Comparison of ENCODE assay signal across 9 cellular contexts in the genomic region with DNA sequence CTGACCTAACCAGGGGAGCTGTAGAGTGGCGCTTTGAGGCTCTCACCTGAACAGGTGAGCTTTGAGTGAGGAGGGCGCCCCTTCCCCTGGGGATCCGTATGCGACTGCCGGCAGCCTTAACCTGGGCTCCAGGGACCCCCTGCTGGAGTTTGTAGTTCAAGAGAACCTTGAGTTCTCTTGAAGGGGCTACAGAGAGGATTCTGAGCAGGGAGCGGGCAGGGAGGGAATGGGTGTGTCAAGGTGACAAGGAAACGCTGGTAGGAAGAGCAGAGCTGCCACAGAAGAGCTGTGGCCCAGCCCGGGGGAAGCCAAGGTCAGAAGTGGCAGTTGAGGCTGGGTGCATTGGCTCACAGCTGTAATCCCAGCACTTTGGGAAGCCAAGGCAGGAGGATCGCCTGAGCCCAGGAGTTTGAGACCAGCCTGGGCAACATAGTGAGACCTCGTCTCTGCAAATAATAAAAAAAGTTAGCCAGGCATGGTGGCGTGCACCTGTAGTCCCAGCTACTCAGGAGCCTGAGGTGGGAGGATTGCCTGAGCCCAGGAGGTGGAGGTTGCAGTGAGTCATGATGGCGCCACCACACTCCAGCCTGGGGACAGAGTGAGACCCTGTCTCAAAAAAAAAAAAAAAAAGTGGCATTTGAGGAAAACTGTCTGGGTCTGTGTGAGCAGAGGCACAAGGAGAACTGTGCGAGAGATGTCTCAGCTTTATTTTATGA. TPM values are rescaled to one million over a fixed set of nuclear protein-coding genes. Genes with fewer than 3 reads are reported as not detected.
DNase-seq lines count a peak whose midpoint lies in the region; ATAC-seq, FAIRE-seq and TF ChIP-seq lines count a peak whose summit lies in the region.
"Had no signal": no experiment of that assay in that cellular context is flagged by ENCODE, and none has a peak within 500 bp of the region (broad histone marks: within the 10 kb centered on the region; RNA-seq: fewer than 3 reads in every experiment).

No MANE protein-coding gene starts in this region.

- H3K18ac ChIP-seq in H1 (ENCODE audit: extremely low read depth, low read length), result no peak overlapping the region

- 0 out of 2 replicates have a peak, but pooled peaks cover 3% of the 10 kb centered on the region for H3F3A ChIP-seq in MM.1S (ENCODE audit: insufficient read depth, low read length)

- peak overlapping the region; percentile 52 for H4K91ac ChIP-seq in H1 (replicated peaks; ENCODE audit: insufficient read length, low read length)

- no peaks in the 10 kb centered on the region for H3K36me3 ChIP-seq in MM.1S (replicated peaks; ENCODE audit: insufficient read depth, low read length)
- H3K36me3 ChIP-seq in H1 (ENCODE audit: control insufficient read depth in 2 of 4, insufficient read depth in 4 of 4, low read length in 3 of 4), result peaks cover 0 to 20% (median 3%) of the 10 kb centered on the region in 4 experiments; a peak in 5 of 8 replicates
- no peaks in the 10 kb centered on the region; the same call in 1 of the 2 replicates for H3K36me3 ChIP-seq in MG63

- peak overlapping the region; percentile 61 for H3K4me3 ChIP-seq in MM.1S (ENCODE audit: low read length)
- H3K4me3 ChIP-seq in H1 (ENCODE audit: extremely low read depth in 1 of 4, insufficient read depth in 2 of 4, low read depth in 3 of 4, low read length in 4 of 4), result peak overlapping the region; percentile 53 to 93 (median 63)
- no peak overlapping the region for H3K4me3 ChIP-seq in MG63

- H3K4me3 Mint-ChIP-seq in CD4-positive, alpha-beta T cell, result peak overlapping the region; percentile 82
- H3K4me3 Mint-ChIP-seq in natural killer cell, result peak overlapping the region; percentile 91

- WGBS in H1 (ENCODE audit: extremely low coverage in 1 of 2, insufficient coverage in 1 of 2, insufficient read length in 1 of 2, insufficient replicate concordance in 2 of 2, low coverage in 1 of 2, low lambda C conversion rate in 2 of 2, missing lambda C conversion rate in 1 of 2), 2 experiments, result 43% methylated on average over 13 of the region's 13 CpGs; no CpG with 5 or more reads in 1 of the 2 experiments

- H4K20me1 ChIP-seq in MM.1S (ENCODE audit: insufficient read depth, low read length), result no peaks in the 10 kb centered on the region
- peaks cover 4 to 19% of the 10 kb centered on the region in 2 experiments for H4K20me1 ChIP-seq in H1 (replicated peaks in 1 of 2; ENCODE audit: control insufficient read depth in 1 of 2, insufficient read depth in 2 of 2, low read length in 2 of 2)

- peaks cover 11% of the 10 kb centered on the region for H3K4me1 ChIP-seq in MM.1S (ENCODE audit: low read length)
- H3K4me1 ChIP-seq in H1 (replicated peaks in 1 of 4; ENCODE audit: control insufficient read depth in 3 of 4, insufficient read depth in 4 of 4, low read length in 3 of 4), result peaks cover 0 to 18% (median 8%) of the 10 kb centered on the region in 4 experiments; a peak in 6 of 7 replicates

- H3K4me2 ChIP-seq in MM.1S (ENCODE audit: low read depth, low read length) (peak overlapping the region; percentile 83), H1 (ENCODE audit: insufficient read depth in 1 of 2, low read depth in 2 of 2, low read length in 2 of 2) (peak overlapping the region; percentile 75 to 91)

- H3K79me2 ChIP-seq in MM.1S (ENCODE audit: low read length) (no peaks in the 10 kb centered on the region), H1 (ENCODE audit: control insufficient read depth in 1 of 2, insufficient read depth in 2 of 2, low read length in 2 of 2) (peaks cover 0 to 7% of the 10 kb centered on the region in 2 experiments; a peak in 1 of 4 replicates)

- no peak for DNase-seq in CD4-positive, alpha-beta T cell
- DNase-seq in MM.1S, result no peak
- peak in 1 of 2 experiments; percentile 66 for DNase-seq in H1 (ENCODE audit: low read depth in 1 of 2, low spot score in 2 of 2)
- DNase-seq in natural killer cell, result no peak
- DNase-seq in C1 segment of cervical spinal cord (lab: John Stamatoyannopoulos, UW), result no peak
- no peak for DNase-seq in stimulated activated naive CD4-positive, alpha-beta T cell (lab: John Stamatoyannopoulos, UW)
- DNase-seq in stimulated activated CD8-positive, alpha-beta memory T cell treated with anti-CD3 and anti-CD28 coated beads, Interleukin-4, amount 100 ng/mL, for 48 hours, result no peak
- no peak for DNase-seq in MG63
- DNase-seq: NCI-H446 had no signal

- H2AK5ac ChIP-seq in H1 (ENCODE audit: low read depth, low read length), result no peak overlapping the region

- no peak overlapping the region for H3K23ac ChIP-seq in H1 (ENCODE audit: insufficient read length)

- no peak overlapping the region for H4K5ac ChIP-seq in H1 (ENCODE audit: insufficient read length, low read depth, low read length)

- no peak for ATAC-seq in CD4-positive, alpha-beta T cell (ENCODE audit: poor library complexity)
- no peak for ATAC-seq in natural killer cell

- H2BK5ac ChIP-seq in H1 (ENCODE audit: low read depth, low read length), result no peak overlapping the region

- intact Hi-C loops in CD4-positive, alpha-beta T cell (cut with DNase I, micrococcal nuclease), result loop anchor here (5.0 to 10.0 kb wide), 3 partner anchors 61 to 328 kb away; partner anchors contain the start of genes MYO15B (in 1 of the 2), RECQL5 (in 1 of the 2), SAP30BP (in 1 of the 2) and WBP2 (in 1 of the 2)
- intact Hi-C loops in natural killer cell (cut with micrococcal nuclease), result no loop called here

- no peaks in the 10 kb centered on the region for H3K27me3 ChIP-seq in CD4-positive, alpha-beta T cell (ENCODE audit: control insufficient read depth, insufficient read depth, low read length)
- H3K27me3 ChIP-seq in MM.1S (replicated peaks; ENCODE audit: insufficient read depth, low read length) (no peaks in the 10 kb centered on the region), H1 (replicated peaks in 1 of 4; ENCODE audit: control insufficient read depth in 3 of 4, extremely low read depth in 1 of 4, insufficient read depth in 3 of 4, low read length in 3 of 4) (no peaks in the 10 kb centered on the region; a peak in 1 of 7 replicates), MG63 (no peaks in the 10 kb centered on the region)

- no peak for FAIRE-seq in H1 (lab: Jason Lieb, UNC)

- no peak overlapping the region for H2BK15ac ChIP-seq in H1 (ENCODE audit: low read length)

- no peak for TF ChIP-seq RAD21 in H1 (IDR thresholded peaks at IDR 0.05 in 1 of 2, conservative IDR thresholded peaks at IDR 0.05 in 1 of 2; ENCODE audit: low read depth in 2 of 2, low read length in 2 of 2)

- no peaks in the 10 kb centered on the region for H3K9me2 ChIP-seq in MM.1S (replicated peaks; ENCODE audit: insufficient read depth, low read length)

- no peaks in the 10 kb centered on the region for H3K9me3 Mint-ChIP-seq in CD4-positive, alpha-beta T cell
- H3K9me3 Mint-ChIP-seq in natural killer cell, result no peaks in the 10 kb centered on the region

- no peak overlapping the region for H3K27ac ChIP-seq in CD4-positive, alpha-beta T cell (ENCODE audit: low read depth, low read length)
- no peak overlapping the region for H3K27ac ChIP-seq in MM.1S (ENCODE audit: low read length)
- no peak overlapping the region for H3K27ac ChIP-seq in H1 (ENCODE audit: low read depth, low read length)

- POLR2A ChIA-PET in CD4-positive, alpha-beta T cell (lab: Charles Lee), result interaction anchor here (1.1 to 3.3 kb wide), 2 partner anchors 8 to 10 kb away, joined by 3 to 57 read pairs; partner anchors contain the start of gene TSEN54
- POLR2A ChIA-PET in H1 (lab: Charles Lee; ENCODE audit: partially characterized antibody), result interaction anchor here (0.8 to 3.6 kb wide), 7 partner anchors 10 to 33 kb away, joined by 3 to 23 read pairs (median 5); partner anchors contain the start of gene TSEN54

- no peak overlapping the region for H3K14ac ChIP-seq in H1 (ENCODE audit: insufficient read length)

- H4K8ac ChIP-seq in H1 (ENCODE audit: extremely low read depth, insufficient read depth, low read length), result no peak overlapping the region; the same call in 1 of the 2 replicates

- H3K23me2 ChIP-seq in H1 (ENCODE audit: low read depth, low read length), result peaks cover 11% of the 10 kb centered on the region; the same call in 1 of the 2 replicates

- no peaks in the 10 kb centered on the region for H3K9me3 ChIP-seq in CD4-positive, alpha-beta T cell (ENCODE audit: control insufficient read depth, low read length)
- H3K9me3 ChIP-seq in MM.1S (replicated peaks; ENCODE audit: insufficient read depth, low read length) (no peaks in the 10 kb centered on the region), H1 (ENCODE audit: insufficient read depth in 2 of 2, low read depth in 1 of 2, low read length in 1 of 2) (no peaks in the 10 kb centered on the region), MG63 (no peaks in the 10 kb centered on the region)

- TF ChIP-seq EP300 in H1 (IDR thresholded peaks at IDR 0.05; ENCODE audit: borderline replicate concordance in 1 of 2, low read depth in 2 of 2, low read length in 2 of 2), result no peak

- no peak overlapping the region for H2BK12ac ChIP-seq in H1 (ENCODE audit: low read depth, low read length)

- CTCF ChIA-PET in CD4-positive, alpha-beta T cell (lab: Charles Lee), result interaction anchor here (1.9 kb wide), 1 partner anchor 11 kb away, joined by 11 read pairs; the partner anchor contains the start of genes CASKIN2 and TSEN54
- CTCF ChIA-PET in H1 (lab: Charles Lee; ENCODE audit: partially characterized antibody), result interaction anchor here (0.6 to 3.4 kb wide), 16 partner anchors 8 to 1761 kb away, joined by 3 to 16 read pairs (median 3); partner anchors contain the start of gene TSEN54

- peaks cover 25% of the 10 kb centered on the region for H3K36me3 Mint-ChIP-seq in CD4-positive, alpha-beta T cell (ENCODE audit: low read depth)
- H3K36me3 Mint-ChIP-seq in natural killer cell, result no peaks in the 10 kb centered on the region

- TF ChIP-seq POLR2A in H1 (IDR thresholded peaks at IDR 0.05; ENCODE audit: control extremely low read depth in 1 of 2, low read depth in 2 of 2, low read length in 2 of 2), result no peak

- no peak overlapping the region for H2BK20ac ChIP-seq in H1 (ENCODE audit: low read length)

- TF ChIP-seq CTCF in CD4-positive, alpha-beta T cell (IDR thresholded peaks at IDR 0.05), result no peak
- TF ChIP-seq CTCF in MM.1S (IDR thresholded peaks at IDR 0.05; ENCODE audit: low read length), result no peak
- TF ChIP-seq CTCF in H1 (IDR thresholded peaks at IDR 0.05; ENCODE audit: control extremely low read depth in 1 of 3, insufficient read depth in 1 of 3, low read depth in 1 of 3, low read length in 3 of 3), result no peak
- no peak for TF ChIP-seq CTCF in natural killer cell (IDR thresholded peaks at IDR 0.05)

- H3K4me1 Mint-ChIP-seq in CD4-positive, alpha-beta T cell (ENCODE audit: low read depth), result peaks cover 24% of the 10 kb centered on the region
- peaks cover 5 to 38% of the 10 kb centered on the region in 2 donors for H3K4me1 Mint-ChIP-seq in natural killer cell

- no peak overlapping the region for H3K9ac ChIP-seq in MM.1S (ENCODE audit: low read length)
- H3K9ac ChIP-seq in H1 (replicated peaks in 1 of 4; ENCODE audit: extremely low read depth in 1 of 4, low read depth in 3 of 4, low read length in 3 of 4), result peak overlapping the region in 2 of 4 experiments; percentile 3 to 25; a peak in 2 of 7 replicates

- no peak overlapping the region; the same call in 1 of the 2 replicates for H2AFZ ChIP-seq in MM.1S (ENCODE audit: low read length)
- no peak overlapping the region for H2AFZ ChIP-seq in H1 (ENCODE audit: low read length)

- no peak overlapping the region for H2BK120ac ChIP-seq in H1 (replicated peaks; ENCODE audit: low read depth, low read length)

- H3K4ac ChIP-seq in H1 (replicated peaks; ENCODE audit: insufficient read length, low read depth, low read length), result no peak overlapping the region

- peaks cover 2% of the 10 kb centered on the region; the same call in 1 of the 2 replicates for H3K79me1 ChIP-seq in H1 (ENCODE audit: low read depth, low read length)

- no peak overlapping the region for H3K27ac Mint-ChIP-seq in CD4-positive, alpha-beta T cell
- H3K27ac Mint-ChIP-seq in natural killer cell, result peak overlapping the region; percentile 73 to 78

- no peaks in the 10 kb centered on the region for H3K27me3 Mint-ChIP-seq in CD4-positive, alpha-beta T cell
- H3K27me3 Mint-ChIP-seq in natural killer cell (ENCODE audit: low read depth in 2 of 2), result no peaks in the 10 kb centered on the region

- H3K56ac ChIP-seq in H1 (replicated peaks; ENCODE audit: insufficient read length, low read depth, low read length), result no peak overlapping the region

RNA-seq across cellular contexts. Expression of gene LLGL2, which starts 1.2 kb away (rescaled TPM):
- total RNA-seq in CD4-positive, alpha-beta T cell, result 10 to 100 TPM; 31.2 to 34.2 TPM
- 64.5 and 66.6 TPM in 2 replicates for total RNA-seq in H1 (2021; fragmentation: NEBNext Ultra II Directional; extraction: Animal tissue kit (Norgen Biotek cat#: 25700))
- 77.1 and 126 TPM in 2 replicates for polyA plus RNA-seq in H1 (2011; rRNA removed)
- polyA plus RNA-seq in H1 (2011; cell fraction: cytosol; rRNA removed), result 90.7 TPM
- polyA plus RNA-seq in H1 (2011; cell fraction: nucleus; rRNA removed), result 171 TPM
- polyA plus RNA-seq in H1 (2012, experiment 1 of 2), result 38.9 to 72.3 TPM (median 69.7 TPM) in 4 replicates
- 58.3 TPM for polyA plus RNA-seq in H1 (2012, experiment 2 of 2)
- polyA plus RNA-seq in H1 (2013, experiment 1 of 2), result 47.7 TPM
- polyA plus RNA-seq in H1 (2013, experiment 2 of 2), result 43.3 TPM
- 22.8 and 39.6 TPM in 2 replicates for polyA minus RNA-seq in H1 (2011; rRNA and poly(A)+ RNA removed)
- polyA minus RNA-seq in H1 (2011; cell fraction: cytosol; rRNA and poly(A)+ RNA removed), result 33.2 TPM
- 44.7 TPM for polyA minus RNA-seq in H1 (2011; cell fraction: nucleus; rRNA and poly(A)+ RNA removed)
- total RNA-seq in natural killer cell, result 100 to 1,000 TPM; 229 to 302 (median 244) TPM
- total RNA-seq in MG63 (2014; rRNA removed; shearing (Covaris generic); ENCODE audit: low replicate concordance), result 0.39 and 3.9 TPM in 2 replicates

RNA-seq across cellular contexts. Expression of gene TSEN54, which starts 10.4 kb away (rescaled TPM):
- 10 to 100 TPM; 73.3 to 78.7 TPM for total RNA-seq in CD4-positive, alpha-beta T cell
- 43.6 and 44.8 TPM in 2 replicates for total RNA-seq in H1 (2021; fragmentation: NEBNext Ultra II Directional; extraction: Animal tissue kit (Norgen Biotek cat#: 25700))
- 60.3 and 68.1 TPM in 2 replicates for polyA plus RNA-seq in H1 (2011; rRNA removed)
- 52.7 TPM for polyA plus RNA-seq in H1 (2011; cell fraction: cytosol; rRNA removed)
- 106 TPM for polyA plus RNA-seq in H1 (2011; cell fraction: nucleus; rRNA removed)
- polyA plus RNA-seq in H1 (2012, experiment 1 of 2), result 41.4 to 67.2 TPM (median 56.3 TPM) in 4 replicates
- 63.3 TPM for polyA plus RNA-seq in H1 (2012, experiment 2 of 2)
- 32.9 TPM for polyA plus RNA-seq in H1 (2013, experiment 1 of 2)
- polyA plus RNA-seq in H1 (2013, experiment 2 of 2), result 29.0 TPM
- polyA minus RNA-seq in H1 (2011; rRNA and poly(A)+ RNA removed), result 35.2 and 45.8 TPM in 2 replicates
- 14.6 TPM for polyA minus RNA-seq in H1 (2011; cell fraction: cytosol; rRNA and poly(A)+ RNA removed)
- 18.1 TPM for polyA minus RNA-seq in H1 (2011; cell fraction: nucleus; rRNA and poly(A)+ RNA removed)
- 100 to 1,000 TPM; 180 to 224 (median 186) TPM for total RNA-seq in natural killer cell
- 34.6 and 83.8 TPM in 2 replicates for total RNA-seq in MG63 (2014; rRNA removed; shearing (Covaris generic); ENCODE audit: low replicate concordance)

RNA-seq across cellular contexts. Expression of gene CASKIN2, which starts 11.4 kb away (rescaled TPM):
- total RNA-seq in CD4-positive, alpha-beta T cell, result under 1 TPM; 0.17 to 0.25 TPM
- 28.9 and 32.3 TPM in 2 replicates for total RNA-seq in H1 (2021; fragmentation: NEBNext Ultra II Directional; extraction: Animal tissue kit (Norgen Biotek cat#: 25700))
- polyA plus RNA-seq in H1 (2011; rRNA removed), result 6.7 and 10.6 TPM in 2 replicates
- polyA plus RNA-seq in H1 (2011; cell fraction: cytosol; rRNA removed), result 6.0 TPM
- 36.0 TPM for polyA plus RNA-seq in H1 (2011; cell fraction: nucleus; rRNA removed)
- polyA plus RNA-seq in H1 (2012, experiment 1 of 2), result 10.0 to 15.3 TPM (median 14.4 TPM) in 4 replicates
- polyA plus RNA-seq in H1 (2012, experiment 2 of 2), result 12.7 TPM
- 8.6 TPM for polyA plus RNA-seq in H1 (2013, experiment 1 of 2)
- polyA plus RNA-seq in H1 (2013, experiment 2 of 2), result 8.0 TPM
- polyA minus RNA-seq in H1 (2011; rRNA and poly(A)+ RNA removed), result 9.0 and 13.9 TPM in 2 replicates
- 8.7 TPM for polyA minus RNA-seq in H1 (2011; cell fraction: cytosol; rRNA and poly(A)+ RNA removed)
- 19.4 TPM for polyA minus RNA-seq in H1 (2011; cell fraction: nucleus; rRNA and poly(A)+ RNA removed)
- total RNA-seq in natural killer cell, result 1 to 10 TPM in 2 of 3 donors, under 1 TPM in 1; 0.49 to 1.8 (median 1.7) TPM
- 3.9 and 7.8 TPM in 2 replicates for total RNA-seq in MG63 (2014; rRNA removed; shearing (Covaris generic); ENCODE audit: low replicate concordance)
